In genomic region chr19:15551183-15552004, GRCh38 we compare ENCODE assay signal across 1 cellular context.
TF ChIP-seq lines count a peak whose summit lies in the region.

No MANE protein-coding gene starts in this region.

TF ChIP-seq in HEK293, 187 proteins besides CTCF, POLR2A, EP300 and RAD21 (continued from another document):
- no peak for TF ChIP-seq PRDM2 (tag by site-specific recombination; IDR thresholded peaks at IDR 0.05; ENCODE audit: borderline replicate concordance)
- TF ChIP-seq KLF16 (tag by site-specific recombination; IDR thresholded peaks at IDR 0.05): peak; percentile 44
- TF ChIP-seq IKZF3 (tag by site-specific recombination; IDR thresholded peaks at IDR 0.05): no peak
- TF ChIP-seq ZNF624 (tag by site-specific recombination; IDR thresholded peaks at IDR 0.05): no peak
- TF ChIP-seq GLIS1 (tag by site-specific recombination; IDR thresholded peaks at IDR 0.05): peak; percentile 41
- TF ChIP-seq ZNF514 (tag by site-specific recombination; IDR thresholded peaks at IDR 0.05): no peak
- peak; percentile 90 for TF ChIP-seq SP2 (tag by site-specific recombination; IDR thresholded peaks at IDR 0.05)
- no peak for TF ChIP-seq ZNF830 (tag by site-specific recombination; IDR thresholded peaks at IDR 0.05; ENCODE audit: low read depth)
- TF ChIP-seq ZNF785 (tag by site-specific recombination; IDR thresholded peaks at IDR 0.05): no peak
- TF ChIP-seq ZNF449 (tag by site-specific recombination; IDR thresholded peaks at IDR 0.05): no peak
- no peak for TF ChIP-seq TSHZ1 (tag by site-specific recombination; IDR thresholded peaks at IDR 0.05; ENCODE audit: borderline replicate concordance)
- TF ChIP-seq ZNF660 (tag by site-specific recombination; IDR thresholded peaks at IDR 0.05): no peak
- no peak for TF ChIP-seq ZNF513 (tag by site-specific recombination; IDR thresholded peaks at IDR 0.05)
